8 cellular contexts compared by ENCODE assay signal in genomic region chr17:2710804-2711607, GRCh38. TPM values are rescaled to one million over a fixed set of nuclear protein-coding genes. Genes with fewer than 3 reads are reported as not detected.
DNase-seq lines count a peak whose midpoint lies in the region; ATAC-seq and TF ChIP-seq lines count a peak whose summit lies in the region.

No MANE protein-coding gene starts in this region.

- H3K27ac ChIP-seq in GM23248 (peak overlapping the region; percentile 37), smooth muscle cell (ENCODE audit: low read depth) (no peak overlapping the region)

- WGBS in GM23248 (ENCODE audit: low coverage in 1 of 2, low lambda C conversion rate in 2 of 2, missing lambda C conversion rate in 2 of 2), 2 experiments: 1% methylated on average over 54 to 60 of the region's 82 CpGs
- 3% methylated on average over 64 of the region's 82 CpGs for WGBS in smooth muscle cell (ENCODE audit: low lambda C conversion rate)

- no peak for TF ChIP-seq POLR2A in NB4 (IDR thresholded peaks at IDR 0.05; ENCODE audit: extremely low read depth, insufficient read length)

- H3K4me1 ChIP-seq in GM23248 (ENCODE audit: insufficient read depth): peaks cover 19% of the 10 kb centered on the region
- peaks cover 22% of the 10 kb centered on the region for H3K4me1 ChIP-seq in iPS-15b (ENCODE audit: control insufficient read depth, insufficient read depth, low read length)
- peaks cover 20% of the 10 kb centered on the region for H3K4me1 ChIP-seq in smooth muscle cell (ENCODE audit: low read depth)

- H3K36me3 ChIP-seq in GM06990 (ENCODE audit: control insufficient read depth, insufficient read depth, low read length) (peaks cover 3% of the 10 kb centered on the region), GM23248 (ENCODE audit: low read depth) (no peaks in the 10 kb centered on the region), iPS-15b (ENCODE audit: control insufficient read depth, insufficient read depth, low read length) (no peaks in the 10 kb centered on the region), smooth muscle cell (ENCODE audit: low read depth) (no peaks in the 10 kb centered on the region)

- TF ChIP-seq CTCF in GM06990 (IDR thresholded peaks at IDR 0.05; ENCODE audit: insufficient read depth, low read length, poor library complexity, severe bottlenecking) (no peak), NB4 (IDR thresholded peaks at IDR 0.05; ENCODE audit: low read depth, low read length) (no peak), smooth muscle cell (IDR thresholded peaks at IDR 0.05; ENCODE audit: borderline replicate concordance, insufficient read depth, poor library complexity, severe bottlenecking) (no peak), GM13977 (IDR thresholded peaks at IDR 0.05; ENCODE audit: extremely low read depth, insufficient read depth, missing control alignments) (no peak)

- H2AFZ ChIP-seq in GM23248 (0 out of 2 replicates have a peak overlapping the region, but pooled peaks have one; percentile 18), smooth muscle cell (ENCODE audit: low read depth) (no peak overlapping the region)

- ATAC-seq in activated naive CD8-positive, alpha-beta T cell treated with anti-CD3 and anti-CD28 coated beads, Interleukin-2, amount 10 ng/mL, durations not matched to agents 7 days and 5 days (ENCODE audit: low read depth): peak; percentile 2
- no peak for ATAC-seq in GM21447 (IDR thresholded peaks at IDR 0.05; ENCODE audit: unreplicated experiment)

- no peaks in the 10 kb centered on the region for H4K20me1 ChIP-seq in GM23248 (ENCODE audit: insufficient read depth)
- peaks cover 48% of the 10 kb centered on the region for H4K20me1 ChIP-seq in smooth muscle cell (ENCODE audit: low read depth)

- H3F3A ChIP-seq in GM23248 (ENCODE audit: insufficient read depth): no peaks in the 10 kb centered on the region
- no peaks in the 10 kb centered on the region for H3F3A ChIP-seq in smooth muscle cell (ENCODE audit: low read depth)

- no peaks in the 10 kb centered on the region for H3K9me3 ChIP-seq in GM23248 (ENCODE audit: low read depth)
- no peaks in the 10 kb centered on the region for H3K9me3 ChIP-seq in iPS-15b (ENCODE audit: control insufficient read depth, insufficient read depth, low read length)
- H3K9me3 ChIP-seq in smooth muscle cell (replicated peaks; ENCODE audit: low read depth): no peaks in the 10 kb centered on the region

- H3K36me3 Mint-ChIP-seq in activated naive CD8-positive, alpha-beta T cell treated with anti-CD3 and anti-CD28 coated beads, Interleukin-2, amount 10 ng/mL, durations not matched to agents 7 days and 5 days: peaks cover 1% of the 10 kb centered on the region

- in situ Hi-C loops in GM23248 (cut with MboI): no loop called here
- in situ Hi-C loops in GM13977 (cut with MboI; ENCODE audit: low pct_unique_long_range_greater_than_20kb, low sequenced_read_pairs, unreplicated experiment): no loop called here

- H3K27me3 ChIP-seq in GM06990 (replicated peaks; ENCODE audit: control insufficient read depth, insufficient read depth, low read length): no peaks in the 10 kb centered on the region
- no peaks in the 10 kb centered on the region for H3K27me3 ChIP-seq in GM23248 (replicated peaks; ENCODE audit: insufficient read depth)
- H3K27me3 ChIP-seq in iPS-15b (ENCODE audit: control insufficient read depth, insufficient read depth, low read length): peaks cover 4% of the 10 kb centered on the region
- no peaks in the 10 kb centered on the region for H3K27me3 ChIP-seq in smooth muscle cell (ENCODE audit: low read depth)

- H3K9me3 Mint-ChIP-seq in activated naive CD8-positive, alpha-beta T cell treated with anti-CD3 and anti-CD28 coated beads, Interleukin-2, amount 10 ng/mL, durations not matched to agents 7 days and 5 days: no peaks in the 10 kb centered on the region

- no peaks in the 10 kb centered on the region for H3K9me2 ChIP-seq in GM23248 (ENCODE audit: insufficient read depth)

- H3K27ac Mint-ChIP-seq in activated naive CD8-positive, alpha-beta T cell treated with anti-CD3 and anti-CD28 coated beads, Interleukin-2, amount 10 ng/mL, durations not matched to agents 7 days and 5 days: peak overlapping the region; percentile 82

- H3K4me3 Mint-ChIP-seq in activated naive CD8-positive, alpha-beta T cell treated with anti-CD3 and anti-CD28 coated beads, Interleukin-2, amount 10 ng/mL, durations not matched to agents 7 days and 5 days: peak overlapping the region; percentile 88

- H3K4me3 ChIP-seq in GM06990 (replicated peaks; ENCODE audit: low read depth, low read length) (peak overlapping the region; percentile 69), GM23248 (peak overlapping the region; percentile 76), NB4 (ENCODE audit: low read depth, low read length) (peak overlapping the region; percentile 87), iPS-15b (ENCODE audit: low read depth, low read length) (peak overlapping the region; percentile 77), smooth muscle cell (peak overlapping the region; percentile 79)

- POLR2A ChIA-PET in activated naive CD8-positive, alpha-beta T cell treated with anti-CD3 and anti-CD28 coated beads, Interleukin-2, amount 10 ng/mL, durations not matched to agents 7 days and 5 days (lab: Charles Lee): interaction anchor here (0.7 to 1.9 kb wide), 3 partner anchors 24 to 104 kb away, joined by 3 to 4 read pairs (median 3); no protein-coding TSS in a partner anchor

- DNase-seq in GM06990 (ENCODE audit: extremely low read depth, insufficient read length) (peak; percentile 58), GM23248 (peak; percentile 62), NB4 (ENCODE audit: low read depth) (peak; percentile 48), smooth muscle cell (lab: John Stamatoyannopoulos, UW; ENCODE audit: unreplicated experiment) (no peak), GM13977 (ENCODE audit: low spot score) (no peak)
- DNase-seq in activated naive CD8-positive, alpha-beta T cell treated with anti-CD3 and anti-CD28 coated beads, Interleukin-2, amount 10 ng/mL, durations not matched to agents 7 days and 5 days: peak; percentile 61

- no peaks in the 10 kb centered on the region for H3K27me3 Mint-ChIP-seq in activated naive CD8-positive, alpha-beta T cell treated with anti-CD3 and anti-CD28 coated beads, Interleukin-2, amount 10 ng/mL, durations not matched to agents 7 days and 5 days

- H3K4me2 ChIP-seq in GM23248 (ENCODE audit: unreplicated experiment) (peak overlapping the region; percentile 89), smooth muscle cell (peak overlapping the region; percentile 99)

- peaks cover 53% of the 10 kb centered on the region for H3K79me2 ChIP-seq in GM23248 (ENCODE audit: insufficient read depth)
- peaks cover 56% of the 10 kb centered on the region for H3K79me2 ChIP-seq in smooth muscle cell (ENCODE audit: low read depth)

- peaks cover 30% of the 10 kb centered on the region for H3K4me1 Mint-ChIP-seq in activated naive CD8-positive, alpha-beta T cell treated with anti-CD3 and anti-CD28 coated beads, Interleukin-2, amount 10 ng/mL, durations not matched to agents 7 days and 5 days

- H3K9ac ChIP-seq in GM23248 (peak overlapping the region; percentile 81), iPS-15b (ENCODE audit: low read depth, low read length) (peak overlapping the region; percentile 65), smooth muscle cell (ENCODE audit: low read depth) (peak overlapping the region; percentile 80)

RNA-seq across cellular contexts. Expression of gene CLUH, which starts 0.6 kb away (rescaled TPM):
- 26.1 and 32.7 TPM in 2 replicates for total RNA-seq in GM23248 (2014; rRNA removed; shearing (Covaris generic))
- polyA plus RNA-seq in GM23248 (2016; fragmentation: Nextera tagmentation; extraction: Ambion mirVana): 16.3 and 16.9 TPM in 2 replicates
- total RNA-seq in activated naive CD8-positive, alpha-beta T cell treated with anti-CD3 and anti-CD28 coated beads, Interleukin-2, amount 10 ng/mL, durations not matched to agents 7 days and 5 days: 10 to 100 TPM; 46.2 to 48.7 TPM
- 13.4 and 54.7 TPM in 2 replicates for total RNA-seq in smooth muscle cell
- polyA plus RNA-seq in smooth muscle cell: 15.4 and 26.8 TPM in 2 replicates

RNA-seq across cellular contexts. Expression of gene CCDC92B, which starts 38.4 kb away (rescaled TPM):
- total RNA-seq in GM23248 (2014; rRNA removed; shearing (Covaris generic)): not detected in 2 replicates
- not detected in 2 replicates for polyA plus RNA-seq in GM23248 (2016; fragmentation: Nextera tagmentation; extraction: Ambion mirVana)
- under 1 TPM; 0.08 to 0.09 TPM for total RNA-seq in activated naive CD8-positive, alpha-beta T cell treated with anti-CD3 and anti-CD28 coated beads, Interleukin-2, amount 10 ng/mL, durations not matched to agents 7 days and 5 days
- not detected in 2 replicates for total RNA-seq in smooth muscle cell
- polyA plus RNA-seq in smooth muscle cell: not detected in 2 replicates

Comparison
In these comparisons a context has a peak if more than half of its experiments do, and no peak if none do; other contexts are left out.
1. DNase-seq: peak in GM06990 (single experiment), GM23248 (single experiment), NB4 (single experiment) and activated naive CD8-positive, alpha-beta T cell treated with anti-CD3 and anti-CD28 coated beads, Interleukin-2, amount 10 ng/mL, durations not matched to agents 7 days and 5 days (single experiment); none in smooth muscle cell (single experiment) and GM13977 (single experiment).
2. Peak in every context shown above with its lines, with median percentiles within 50 percentile points of each other: H3K4me3 ChIP-seq and H3K9ac ChIP-seq.